1 cellular context compared by ENCODE assay signal in the genomic region with DNA sequence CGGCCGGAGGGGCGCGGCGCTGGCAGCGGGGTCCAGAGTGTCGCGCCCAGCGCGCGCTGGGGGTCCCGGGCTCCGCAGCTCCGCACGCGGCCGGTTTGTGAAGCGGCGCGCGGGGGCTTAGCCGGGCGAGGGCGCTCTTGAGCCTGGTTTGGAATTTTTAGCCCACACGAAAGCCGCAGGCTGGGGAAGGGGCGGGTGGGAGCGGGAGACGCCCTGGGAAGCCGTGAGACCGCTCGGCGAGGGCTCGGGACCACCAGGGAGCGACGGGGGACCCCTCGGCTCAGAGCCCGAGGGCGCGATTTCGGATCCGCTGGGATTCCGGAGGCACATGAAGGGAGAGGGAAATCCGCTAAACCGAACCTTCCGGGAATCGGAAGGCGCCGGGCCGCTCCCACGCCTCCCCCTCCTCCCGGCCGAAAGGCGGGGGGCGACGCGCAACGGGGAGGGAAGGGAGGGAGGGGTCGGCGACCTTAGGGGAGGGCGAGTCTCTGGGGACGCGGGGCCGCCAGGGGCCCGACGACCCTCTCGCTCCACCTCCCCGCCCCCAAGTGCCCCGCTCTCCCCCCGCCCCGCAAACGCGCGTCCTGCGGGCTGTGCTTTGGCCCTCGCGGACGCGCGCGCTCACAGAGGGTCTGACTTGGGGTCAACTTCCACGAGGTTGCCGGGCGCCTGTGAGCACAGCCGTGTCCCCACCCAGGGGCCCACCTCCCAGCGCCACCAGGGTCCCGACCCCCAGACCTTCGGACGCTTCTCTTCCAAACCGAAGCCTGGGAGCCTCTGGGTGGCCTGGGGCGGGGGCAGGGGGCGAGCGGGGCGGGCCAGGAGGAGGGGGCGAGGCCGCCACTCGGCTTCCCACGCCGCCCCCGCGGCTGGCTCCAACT.
TF ChIP-seq lines count a peak whose summit lies in the region.

No MANE protein-coding gene starts in this region.

TF ChIP-seq in H1, 55 proteins besides CTCF, POLR2A, EP300 and RAD21:
- no peak for TF ChIP-seq BCL11A (IDR thresholded peaks at IDR 0.05; ENCODE audit: low read depth in 2 of 2, low read length in 2 of 2)
- peak; percentile 33 for TF ChIP-seq EZH2 (IDR thresholded peaks at IDR 0.05; ENCODE audit: low read depth, low read length, severe bottlenecking)
- TF ChIP-seq HDAC2 (IDR thresholded peaks at IDR 0.05; ENCODE audit: borderline replicate concordance in 1 of 2, low read depth in 2 of 2, low read length in 2 of 2): peak in 1 of 2 experiments; percentile 73; a peak in 1 of 4 replicates
- TF ChIP-seq GABPA (IDR thresholded peaks at IDR 0.05; ENCODE audit: borderline replicate concordance, insufficient read depth, low read length): peak; percentile 49; the same call in 1 of the 2 replicates
- TF ChIP-seq CREB1 (IDR thresholded peaks at IDR 0.05): 0 out of 2 replicates have a peak, but pooled peaks have one; percentile 10
- no peak for TF ChIP-seq RBBP5 (IDR thresholded peaks at IDR 0.05; ENCODE audit: borderline replicate concordance, low read depth, low read length)
- TF ChIP-seq, protein P1, sequence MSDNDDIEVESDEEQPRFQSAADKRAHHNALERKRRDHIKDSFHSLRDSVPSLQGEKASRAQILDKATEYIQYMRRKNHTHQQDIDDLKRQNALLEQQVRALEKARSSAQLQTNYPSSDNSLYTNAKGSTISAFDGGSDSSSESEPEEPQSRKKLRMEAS (IDR thresholded peaks at IDR 0.05): peak; percentile 80
- no peak for TF ChIP-seq SIN3A (conservative IDR thresholded peaks at IDR 0.05 in 1 of 2, IDR thresholded peaks at IDR 0.05 in 1 of 2; ENCODE audit: low read depth in 1 of 2, low read length in 2 of 2)
- TF ChIP-seq TCF12 (IDR thresholded peaks at IDR 0.05; ENCODE audit: low read depth, low read length): no peak
- peak; percentile 44; the same call in 1 of the 2 replicates for TF ChIP-seq KDM1A (IDR thresholded peaks at IDR 0.05; ENCODE audit: borderline replicate concordance, low read length)
